18 cellular contexts compared by ENCODE assay signal in genomic region chr21:36246080-36246631, GRCh38.
DNase-seq lines count a peak whose midpoint lies in the region; ATAC-seq and TF ChIP-seq lines count a peak whose summit lies in the region.
"Had no signal": no experiment of that assay in that cellular context is flagged by ENCODE, and none has a peak within 500 bp of the region (broad histone marks: within the 10 kb centered on the region; RNA-seq: fewer than 3 reads in every experiment).

No MANE protein-coding gene starts in this region.

- peaks cover 4% of the 10 kb centered on the region for H3K27me3 Mint-ChIP-seq in GM23338 (ENCODE audit: insufficient read depth, low read depth, poor library complexity)
- H3K27me3 Mint-ChIP-seq: T-helper 17 cell had no signal

- H3K4me1 ChIP-seq in GM23338 (ENCODE audit: insufficient read depth) (peaks cover 16% of the 10 kb centered on the region), smooth muscle cell (ENCODE audit: low read depth) (no peaks in the 10 kb centered on the region), PC-3 (ENCODE audit: insufficient read depth, low read length) (no peaks in the 10 kb centered on the region)

- no peaks in the 10 kb centered on the region for H3K9me3 ChIP-seq in smooth muscle cell (replicated peaks; ENCODE audit: low read depth)
- no peaks in the 10 kb centered on the region for H3K9me3 ChIP-seq in PC-3 (ENCODE audit: low read length)
- H3K9me3 ChIP-seq: MG63 had no signal

- H3K27me3 ChIP-seq in GM23338 (ENCODE audit: insufficient read depth) (no peaks in the 10 kb centered on the region), smooth muscle cell (ENCODE audit: low read depth) (no peaks in the 10 kb centered on the region), PC-3 (ENCODE audit: low read length) (no peaks in the 10 kb centered on the region)
- H3K27me3 ChIP-seq: MG63 had no signal

- H3K4me2 ChIP-seq in GM23338: no peak overlapping the region
- peak overlapping the region; percentile 4 for H3K4me2 ChIP-seq in smooth muscle cell
- no peak overlapping the region for H3K4me2 ChIP-seq in PC-3 (ENCODE audit: low read length)

- H3K9me2 ChIP-seq in GM23338 (ENCODE audit: insufficient read depth) (no peaks in the 10 kb centered on the region), PC-3 (replicated peaks; ENCODE audit: low read length) (no peaks in the 10 kb centered on the region)

- no peak for TF ChIP-seq CTCF in GM23338 (conservative IDR thresholded peaks at IDR 0.05; ENCODE audit: low read depth in 2 of 2)
- TF ChIP-seq CTCF in choroid plexus epithelial cell (conservative IDR thresholded peaks at IDR 0.05; ENCODE audit: low read depth, low read length): no peak
- TF ChIP-seq CTCF in smooth muscle cell (IDR thresholded peaks at IDR 0.05; ENCODE audit: borderline replicate concordance, insufficient read depth, poor library complexity, severe bottlenecking): no peak
- no peak for TF ChIP-seq CTCF in PC-3 (conservative IDR thresholded peaks at IDR 0.05; ENCODE audit: low read depth, low read length)

- H4K20me1 ChIP-seq in GM23338 (replicated peaks; ENCODE audit: insufficient read depth) (no peaks in the 10 kb centered on the region), smooth muscle cell (ENCODE audit: low read depth) (no peaks in the 10 kb centered on the region), PC-3 (ENCODE audit: low read length) (no peaks in the 10 kb centered on the region)

- no peak overlapping the region; the same call in 1 of the 2 replicates for H3K27ac Mint-ChIP-seq in GM23338
- H3K27ac Mint-ChIP-seq: activated T-helper 2 cell treated with anti-CD3 and anti-CD28 coated beads, Interferon-gamma antibody, Interleukin-2, Interleukin-4, amounts not matched to agents 10 μg/mL and 5 μg/mL and 100 μg/mL, durations not matched to agents 14 hours and 24 hours and 36 hours; HFFc6; T-helper 17 cell had no signal

- peaks cover 15% of the 10 kb centered on the region; the same call in 2 of the 3 replicates for H3K36me3 Mint-ChIP-seq in GM23338 (ENCODE audit: low read depth)

- H3F3A ChIP-seq in GM23338 (replicated peaks; ENCODE audit: low read depth) (peaks cover 3% of the 10 kb centered on the region; the same call in 1 of the 2 replicates), smooth muscle cell (ENCODE audit: low read depth) (no peaks in the 10 kb centered on the region), PC-3 (ENCODE audit: low read length, unreplicated experiment) (no peaks in the 10 kb centered on the region)

- no peaks in the 10 kb centered on the region for H3K36me3 ChIP-seq in GM23338 (ENCODE audit: insufficient read depth)
- no peaks in the 10 kb centered on the region for H3K36me3 ChIP-seq in smooth muscle cell (ENCODE audit: low read depth)
- H3K36me3 ChIP-seq in PC-3 (ENCODE audit: low read depth, low read length): peaks cover 22% of the 10 kb centered on the region; the same call in 1 of the 2 replicates

- H3K79me2 ChIP-seq in GM23338 (replicated peaks; ENCODE audit: insufficient read depth) (no peaks in the 10 kb centered on the region), smooth muscle cell (ENCODE audit: low read depth) (no peaks in the 10 kb centered on the region), PC-3 (ENCODE audit: low read length) (no peaks in the 10 kb centered on the region)

- H3K9me3 Mint-ChIP-seq in GM23338: no peaks in the 10 kb centered on the region
- H3K9me3 Mint-ChIP-seq: activated T-helper 2 cell treated with anti-CD3 and anti-CD28 coated beads, Interferon-gamma antibody, Interleukin-2, Interleukin-4, amounts not matched to agents 10 μg/mL and 5 μg/mL and 100 μg/mL, durations not matched to agents 14 hours and 24 hours and 36 hours; HFFc6 had no signal

- CTCF ChIA-PET in PC-3 (lab: Charles Lee): no interaction called here

- no TSS peak for BruUV-seq in PC-3 (replicated peaks; lab: Mats Ljungman, UMichigan)

- H2AFZ ChIP-seq in GM23338: no peak overlapping the region
- H2AFZ ChIP-seq in smooth muscle cell (ENCODE audit: low read depth): no peak overlapping the region
- no peak overlapping the region for H2AFZ ChIP-seq in PC-3 (ENCODE audit: low read length)

- 63% methylated on average over 23 of the region's 23 CpGs for WGBS in smooth muscle cell (ENCODE audit: low lambda C conversion rate)

- H3K9ac ChIP-seq in smooth muscle cell (ENCODE audit: low read depth) (no peak overlapping the region), PC-3 (ENCODE audit: low read length) (no peak overlapping the region)

- H3K4me3 Mint-ChIP-seq in GM23338: no peak overlapping the region
- H3K4me3 Mint-ChIP-seq: HFFc6, T-helper 17 cell had no signal

- POLR2A ChIA-PET in PC-3 (lab: Charles Lee; ENCODE audit: unreplicated experiment): interaction anchor here (0.7 kb wide), 1 partner anchor 177 kb away, joined by 3 read pairs; no protein-coding TSS in a partner anchor

- intact Hi-C loops in PC-3 (cut with micrococcal nuclease): no loop called here

- H3K27ac ChIP-seq in GM23338 (ENCODE audit: low read depth) (0 out of 2 replicates have a peak overlapping the region, but pooled peaks have one; percentile 9), smooth muscle cell (ENCODE audit: low read depth) (peak overlapping the region; percentile 55), PC-3 (ENCODE audit: low read length) (no peak overlapping the region)

- H3K4me1 Mint-ChIP-seq in GM23338: peaks cover 46% of the 10 kb centered on the region

- peak; percentile 37 for ATAC-seq in GM23338
- ATAC-seq in HG03565 (IDR thresholded peaks at IDR 0.05; ENCODE audit: unreplicated experiment): no peak
- no peak for ATAC-seq in HG03159 (IDR thresholded peaks at IDR 0.05; ENCODE audit: unreplicated experiment)
- no peak for ATAC-seq in PC-3
- ATAC-seq: T-helper 17 cell had no signal

- DNase-seq in GM23338 (ENCODE audit: low spot score) (no peak), choroid plexus epithelial cell (ENCODE audit: low read depth) (peak; percentile 19), left kidney (ENCODE audit: low read depth, low spot score) (peak; percentile 77), smooth muscle cell (lab: John Stamatoyannopoulos, UW; ENCODE audit: unreplicated experiment) (no peak), NCI-H1048 (lab: John Stamatoyannopoulos, UW) (no peak), PC-3 (no peak)
- DNase-seq: cerebellar nuclear complex, foreskin fibroblast, HFFc6, MG63, NCI-H187 treated with DMSO at 0.1 percent for 48 hours, NCI-H446, right cardiac atrium, SHP77, T-helper 17 cell had no signal

- H3K4me3 ChIP-seq in GM23338 (no peak overlapping the region), choroid plexus epithelial cell (ENCODE audit: low read depth, low read length) (no peak overlapping the region), smooth muscle cell (no peak overlapping the region), PC-3 (ENCODE audit: low read length) (no peak overlapping the region)
- H3K4me3 ChIP-seq: MG63 had no signal

TF ChIP-seq in GM23338, 12 proteins besides CTCF, POLR2A, EP300 and RAD21 (continues in another document):
- no peak for TF ChIP-seq ZNF462 (CRISPR knock-in tag; IDR thresholded peaks at IDR 0.05)

Comparison
In these comparisons a context has a peak if more than half of its experiments do, and no peak if none do; other contexts are left out.
1. DNase-seq: peak in choroid plexus epithelial cell (single experiment) and left kidney (single experiment); none in GM23338 (single experiment), smooth muscle cell (single experiment), NCI-H1048 (single experiment) and PC-3 (single experiment).